8 cellular contexts compared by ENCODE assay signal in the genomic region with DNA sequence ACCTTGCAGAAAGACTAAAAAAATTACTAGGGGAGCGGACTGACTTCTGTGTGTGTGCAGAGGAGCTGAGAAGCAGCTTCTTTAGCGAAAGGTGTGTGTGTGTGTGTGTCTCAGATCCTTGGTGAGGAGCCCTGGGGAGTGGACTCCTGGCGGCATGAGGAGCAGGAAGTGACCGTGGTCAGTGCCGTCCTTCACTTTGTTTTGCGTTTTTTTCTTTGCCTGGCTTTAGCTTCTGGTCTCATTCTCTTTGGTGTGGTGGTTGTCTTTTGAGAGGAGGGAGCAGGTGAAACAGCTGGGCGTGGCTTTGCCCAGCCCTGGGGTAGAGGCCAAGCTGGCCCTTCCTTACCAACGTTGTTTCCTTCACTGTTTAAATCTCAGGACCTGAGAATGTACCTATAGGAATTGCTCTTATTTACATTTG. TPM values are rescaled to one million over a fixed set of nuclear protein-coding genes. Genes with fewer than 3 reads are reported as not detected.
DNase-seq lines count a peak whose midpoint lies in the region; ATAC-seq and TF ChIP-seq lines count a peak whose summit lies in the region.

No MANE protein-coding gene starts in this region.

- H3K4me3 ChIP-seq in SK-N-SH (ENCODE audit: low read depth in 2 of 2, low read length in 1 of 2) = peak overlapping the region; percentile 63 to 83
- H3K4me3 ChIP-seq in fibroblast of villous mesenchyme (ENCODE audit: low read depth, low read length) = peak overlapping the region; percentile 76

- H3K79me2 ChIP-seq in SK-N-SH (ENCODE audit: insufficient read depth) = peaks cover 59% of the 10 kb centered on the region

- H4K20me1 ChIP-seq in SK-N-SH (ENCODE audit: insufficient read depth) = peaks cover 62% of the 10 kb centered on the region

- 57% methylated on average over 8 of the region's 8 CpGs for WGBS in SK-N-SH (ENCODE audit: low lambda C conversion rate)

- ATAC-seq in SK-N-SH treated with all-trans-retinoic acid at 6 μM for 48 hours (no peak), Right ventricle myocardium superior (ENCODE audit: poor library complexity) (no peak)
- ATAC-seq in stimulated activated effector memory CD8-positive, alpha-beta T cell treated with anti-CD3 and anti-CD28 coated beads, Interleukin-12 subunit alpha, Interleukin-12 subunit beta, amount 100 ng/mL, for 72 hours = no peak

- H3K4me2 ChIP-seq in SK-N-SH = peak overlapping the region; percentile 95

- H3K36me3 Mint-ChIP-seq in stimulated activated effector memory CD8-positive, alpha-beta T cell treated with anti-CD3 and anti-CD28 coated beads, Interleukin-12 subunit alpha, Interleukin-12 subunit beta, amount 100 ng/mL, for 72 hours = peaks cover 46% of the 10 kb centered on the region

- peaks cover 59% of the 10 kb centered on the region for H3K4me1 Mint-ChIP-seq in stimulated activated effector memory CD8-positive, alpha-beta T cell treated with anti-CD3 and anti-CD28 coated beads, Interleukin-12 subunit alpha, Interleukin-12 subunit beta, amount 100 ng/mL, for 72 hours

- H3F3A ChIP-seq in SK-N-SH (replicated peaks; ENCODE audit: insufficient read depth) = peaks cover 11% of the 10 kb centered on the region

- no peak overlapping the region for H2AFZ ChIP-seq in SK-N-SH (ENCODE audit: low read depth)

- peaks cover 0 to 21% of the 10 kb centered on the region in 2 experiments; a peak in 2 of 4 replicates for H3K4me1 ChIP-seq in SK-N-SH (ENCODE audit: control insufficient read depth in 1 of 2, insufficient read depth in 2 of 2, low read depth in 1 of 2, low read length in 1 of 2)

- intact Hi-C loops in Right ventricle myocardium superior (cut with DNase I) = no loop called here

- TF ChIP-seq RAD21 in SK-N-SH (IDR thresholded peaks at IDR 0.05; ENCODE audit: low read length) = no peak

- DNase-seq in SK-N-SH = no peak
- DNase-seq in fibroblast of villous mesenchyme (ENCODE audit: low read depth) = peak; percentile 25
- no peak for DNase-seq in stimulated activated effector memory CD8-positive, alpha-beta T cell treated with anti-CD3 and anti-CD28 coated beads, Interleukin-12 subunit alpha, Interleukin-12 subunit beta, amount 100 ng/mL, for 72 hours (ENCODE audit: low spot score in 2 of 2)
- DNase-seq in activated gamma-delta T cell (lab: John Stamatoyannopoulos, UW) = no peak
- no peak for DNase-seq in Right ventricle myocardium superior
- DNase-seq in MV-4-11 (lab: John Stamatoyannopoulos, UW) = no peak

- no peak overlapping the region for H3K27ac ChIP-seq in SK-N-SH (ENCODE audit: low read depth in 2 of 2, low read length in 1 of 2)
- peak overlapping the region; percentile 94 for H3K27ac ChIP-seq in VCaP

- TF ChIP-seq CTCF in SK-N-SH (IDR thresholded peaks at IDR 0.05) (no peak), VCaP (conservative IDR thresholded peaks at IDR 0.05) (no peak), fibroblast of villous mesenchyme (IDR thresholded peaks at IDR 0.05; ENCODE audit: insufficient read depth, low read depth, low read length) (no peak)

- H3K9me3 Mint-ChIP-seq in stimulated activated effector memory CD8-positive, alpha-beta T cell treated with anti-CD3 and anti-CD28 coated beads, Interleukin-12 subunit alpha, Interleukin-12 subunit beta, amount 100 ng/mL, for 72 hours = no peaks in the 10 kb centered on the region

- H3K9me3 ChIP-seq in SK-N-SH = no peaks in the 10 kb centered on the region

- H3K4me3 Mint-ChIP-seq in stimulated activated effector memory CD8-positive, alpha-beta T cell treated with anti-CD3 and anti-CD28 coated beads, Interleukin-12 subunit alpha, Interleukin-12 subunit beta, amount 100 ng/mL, for 72 hours = peak overlapping the region; percentile 96

- no peaks in the 10 kb centered on the region for H3K9me2 ChIP-seq in SK-N-SH

- peak overlapping the region; percentile 95 for H3K27ac Mint-ChIP-seq in stimulated activated effector memory CD8-positive, alpha-beta T cell treated with anti-CD3 and anti-CD28 coated beads, Interleukin-12 subunit alpha, Interleukin-12 subunit beta, amount 100 ng/mL, for 72 hours

- CTCF ChIA-PET in SK-N-SH (lab: Yijun Ruan, JAX) = interaction anchor here (0.6 to 0.7 kb wide), 2 partner anchors 44 to 93 kb away, joined by 4 read pairs; no protein-coding TSS in a partner anchor

- H3K36me3 ChIP-seq in SK-N-SH (replicated peaks in 1 of 2; ENCODE audit: control insufficient read depth in 1 of 2, insufficient read depth in 2 of 2, low read length in 1 of 2) = peaks cover 0 to 2% of the 10 kb centered on the region in 2 experiments

- POLR2A ChIA-PET in SK-N-SH (lab: Yijun Ruan, JAX) = no interaction called here

- peak overlapping the region; percentile 87; the same call in 1 of the 2 replicates for H3K9ac ChIP-seq in SK-N-SH

- no peaks in the 10 kb centered on the region for H3K27me3 ChIP-seq in SK-N-SH (ENCODE audit: insufficient read depth)

- no peak for TF ChIP-seq EP300 in SK-N-SH (IDR thresholded peaks at IDR 0.05; ENCODE audit: borderline replicate concordance in 1 of 2, low read depth in 1 of 2, low read length in 1 of 2)

TF ChIP-seq in SK-N-SH, 30 proteins besides CTCF, POLR2A, EP300 and RAD21:
- TF ChIP-seq RXRA (IDR thresholded peaks at IDR 0.05; ENCODE audit: borderline replicate concordance, low read depth) (no peak), ELF1 (IDR thresholded peaks at IDR 0.05) (no peak), JUND (IDR thresholded peaks at IDR 0.05) (no peak), CHD2 (IDR thresholded peaks at IDR 0.05; ENCODE audit: low read length, partially characterized antibody) (no peak), FOXM1 (IDR thresholded peaks at IDR 0.05; ENCODE audit: low read depth) (no peak)
TF ChIP-seq in SK-N-SH: peak in this region for 0.

TF ChIP-seq in SK-N-SH treated with all-trans-retinoic acid at 6 μM for 48 hours, 23 proteins besides CTCF, POLR2A, EP300 and RAD21 (continues in another document):
- no peak for TF ChIP-seq ZFP30 (CRISPR knock-in tag; IDR thresholded peaks at IDR 0.05)
- TF ChIP-seq CSDC2 (CRISPR knock-in tag; IDR thresholded peaks at IDR 0.05) = no peak
- no peak for TF ChIP-seq ZNF565 (CRISPR knock-in tag; conservative IDR thresholded peaks at IDR 0.05; ENCODE audit: low read depth)
- TF ChIP-seq, protein P1, sequence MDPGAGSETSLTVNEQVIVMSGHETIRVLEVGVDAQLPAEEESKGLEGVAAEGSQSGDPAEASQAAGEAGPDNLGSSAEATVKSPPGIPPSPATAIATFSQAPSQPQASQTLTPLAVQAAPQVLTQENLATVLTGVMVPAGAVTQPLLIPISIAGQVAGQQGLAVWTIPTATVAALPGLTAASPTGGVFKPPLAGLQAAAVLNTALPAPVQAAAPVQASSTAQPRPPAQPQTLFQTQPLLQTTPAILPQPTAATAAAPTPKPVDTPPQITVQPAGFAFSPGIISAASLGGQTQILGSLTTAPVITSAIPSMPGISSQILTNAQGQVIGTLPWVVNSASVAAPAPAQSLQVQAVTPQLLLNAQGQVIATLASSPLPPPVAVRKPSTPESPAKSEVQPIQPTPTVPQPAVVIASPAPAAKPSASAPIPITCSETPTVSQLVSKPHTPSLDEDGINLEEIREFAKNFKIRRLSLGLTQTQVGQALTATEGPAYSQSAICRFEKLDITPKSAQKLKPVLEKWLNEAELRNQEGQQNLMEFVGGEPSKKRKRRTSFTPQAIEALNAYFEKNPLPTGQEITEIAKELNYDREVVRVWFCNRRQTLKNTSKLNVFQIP (CRISPR knock-in tag; IDR thresholded peaks at IDR 0.05; ENCODE audit: borderline replicate concordance, low read depth) = no peak
- no peak for TF ChIP-seq RARB (CRISPR knock-in tag; IDR thresholded peaks at IDR 0.05)
- no peak for TF ChIP-seq ZFP3 (CRISPR knock-in tag; IDR thresholded peaks at IDR 0.05)
- TF ChIP-seq ARNTL (CRISPR knock-in tag; IDR thresholded peaks at IDR 0.05; ENCODE audit: borderline replicate concordance, low read depth) = no peak
- no peak for TF ChIP-seq PATZ1 (CRISPR knock-in tag; IDR thresholded peaks at IDR 0.05; ENCODE audit: borderline replicate concordance)

RNA-seq across cellular contexts. Expression of gene ZBED4, which starts 1.9 kb away (rescaled TPM):
- polyA plus RNA-seq in SK-N-SH (2012; rRNA removed) = 6.8 and 7.9 TPM in 2 replicates
- 6.3 and 7.8 TPM in 2 replicates for polyA plus RNA-seq in SK-N-SH (2012; cell fraction: cytosol; rRNA removed)
- 12.3 and 12.4 TPM in 2 replicates for polyA plus RNA-seq in SK-N-SH (2012; cell fraction: nucleus; rRNA removed)
- total RNA-seq in fibroblast of villous mesenchyme (10.6 and 13.4 TPM in 2 replicates), Right ventricle myocardium superior (3.8 TPM)

RNA-seq across cellular contexts. Expression of gene BRD1, which starts 27.8 kb away (rescaled TPM):
- polyA plus RNA-seq in SK-N-SH (2012; rRNA removed) = 7.8 and 10.3 TPM in 2 replicates
- polyA plus RNA-seq in SK-N-SH (2012; cell fraction: cytosol; rRNA removed) = 6.0 and 7.7 TPM in 2 replicates
- polyA plus RNA-seq in SK-N-SH (2012; cell fraction: nucleus; rRNA removed) = 40.9 and 50.0 TPM in 2 replicates
- total RNA-seq in fibroblast of villous mesenchyme (29.3 and 29.8 TPM in 2 replicates), Right ventricle myocardium superior (15.9 TPM)
